In the genomic region with DNA sequence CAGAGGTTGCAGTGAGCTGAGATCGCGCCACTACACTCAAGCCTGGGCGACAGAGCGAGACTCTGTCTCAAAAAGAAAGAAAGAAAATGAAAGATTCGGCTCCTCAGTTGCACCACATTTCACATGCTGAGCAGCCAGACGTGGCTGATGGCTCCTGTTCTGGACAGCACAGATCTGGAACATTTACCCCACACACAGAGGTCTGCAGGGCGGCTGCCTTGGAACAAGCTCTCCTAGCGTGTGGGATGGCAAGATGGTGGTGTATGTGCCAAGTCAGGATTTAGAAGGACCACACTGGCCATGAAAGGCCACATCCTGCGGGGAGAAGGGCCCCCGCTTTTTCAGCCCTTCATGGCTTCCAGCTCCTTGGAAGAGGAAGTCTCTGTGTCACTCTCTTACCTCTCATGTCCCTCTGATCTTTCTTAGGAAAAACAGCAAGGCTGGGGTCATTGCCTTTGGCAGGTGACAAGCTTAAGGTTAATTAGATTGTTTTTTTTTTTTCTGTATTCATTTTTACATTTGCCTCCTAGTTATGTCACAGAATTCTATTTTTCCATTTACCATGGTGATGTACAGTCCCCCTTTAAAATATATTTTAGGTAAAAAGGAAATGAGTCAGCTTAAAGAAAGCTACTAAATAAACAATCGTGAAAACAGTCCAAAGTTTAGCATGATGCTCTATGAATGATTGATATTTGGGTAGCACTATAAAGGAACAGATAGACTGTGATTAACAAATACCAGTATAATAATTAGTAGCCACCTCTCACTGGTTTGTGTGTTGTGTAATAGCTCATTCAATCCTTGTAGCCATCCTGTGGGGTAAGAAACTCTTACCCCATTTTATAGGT, we compare ENCODE assay signal across 18 cellular contexts.
DNase-seq lines count a peak whose midpoint lies in the region; ATAC-seq, FAIRE-seq and TF ChIP-seq lines count a peak whose summit lies in the region.
"Had no signal": no experiment of that assay in that cellular context is flagged by ENCODE, and none has a peak within 500 bp of the region (broad histone marks: within the 10 kb centered on the region; RNA-seq: fewer than 3 reads in every experiment).

No MANE protein-coding gene starts in this region.

- peak; percentile 9 for DNase-seq in A673 (ENCODE audit: low spot score)
- DNase-seq in H54 (ENCODE audit: insufficient read length, low spot score) = peak; percentile 35
- DNase-seq in RWPE2 (ENCODE audit: low spot score) = no peak
- DNase-seq in fibroblast of pulmonary artery (ENCODE audit: low read depth) = peak; percentile 33
- DNase-seq in NCI-H1105 (lab: John Stamatoyannopoulos, UW) = no peak
- DNase-seq in stomach = no peak
- DNase-seq: activated CD4-positive, alpha-beta memory T cell treated with anti-CD3 and anti-CD28 coated beads, Interleukin-2, amount 10 ng/mL, durations not matched to agents 7 days and 5 days; DMS79; effector CD4-positive, alpha-beta T cell; mucosa of descending colon; NCI-H2029; SJCRH30; substantia nigra had no signal

- intact Hi-C loops in A673 (cut with micrococcal nuclease; ENCODE audit: unreplicated experiment) = loop anchor here (1.0 kb wide), 1 partner anchor 9 kb away; no protein-coding TSS in a partner anchor
- intact Hi-C loops in stomach (cut with DNase I; ENCODE audit: low total_unique reads) = no loop called here

- BruUV-seq in A673 (replicated peaks; lab: Mats Ljungman, UMichigan) = no TSS peak

- TF ChIP-seq EP300 in stomach (IDR thresholded peaks at IDR 0.05) = no peak

- POLR2A ChIA-PET in A673 (lab: Charles Lee; ENCODE audit: low non-redundant PET) = no interaction called here

- H3K9me3 ChIP-seq in A673 (ENCODE audit: low read depth, low read length, poor library complexity, severe bottlenecking) (no peaks in the 10 kb centered on the region), RWPE2 (ENCODE audit: severe bottlenecking) (no peaks in the 10 kb centered on the region), stomach (no peaks in the 10 kb centered on the region)
- H3K9me3 ChIP-seq: mucosa of descending colon, SJCRH30 had no signal

- H3K27ac ChIP-seq in A673 (ENCODE audit: low read depth, low read length, poor library complexity, severe bottlenecking) (no peak overlapping the region), RWPE2 (ENCODE audit: poor library complexity, severe bottlenecking) (no peak overlapping the region), stomach (no peak overlapping the region)
- H3K27ac ChIP-seq: SJCRH30 had no signal

- no peak for FAIRE-seq in H54 (lab: Jason Lieb, UNC)
- FAIRE-seq: A204.1, frontal cortex, islet of Langerhans had no signal

- ATAC-seq in RWPE2 (ENCODE audit: low read depth) (peak; percentile 62; the same call in 2 of the 3 replicates), GM18519 (IDR thresholded peaks at IDR 0.05; ENCODE audit: low FRiP score, unreplicated experiment) (no peak), HG03135 (IDR thresholded peaks at IDR 0.05; ENCODE audit: unreplicated experiment) (no peak)
- ATAC-seq: mucosa of descending colon had no signal

- no peak for TF ChIP-seq POLR2A in H54 (IDR thresholded peaks at IDR 0.05; ENCODE audit: low read depth, low read length)
- TF ChIP-seq POLR2A in stomach (IDR thresholded peaks at IDR 0.05) = no peak

- H3K4me1 ChIP-seq in A673 (ENCODE audit: insufficient read depth, low read length, poor library complexity, severe bottlenecking) (peaks cover 18% of the 10 kb centered on the region), RWPE2 (ENCODE audit: insufficient read depth, poor library complexity, severe bottlenecking) (no peaks in the 10 kb centered on the region), stomach (no peaks in the 10 kb centered on the region)
- H3K4me1 ChIP-seq: SJCRH30 had no signal

- H3K36me3 ChIP-seq in A673 (ENCODE audit: insufficient read depth, low read length, poor library complexity, severe bottlenecking) = no peaks in the 10 kb centered on the region
- no peaks in the 10 kb centered on the region for H3K36me3 ChIP-seq in RWPE2 (ENCODE audit: low read depth)
- peaks cover 6 to 21% (median 15%) of the 10 kb centered on the region in 4 donors for H3K36me3 ChIP-seq in stomach
- H3K36me3 ChIP-seq: SJCRH30 had no signal

- TF ChIP-seq CTCF in A673 (conservative IDR thresholded peaks at IDR 0.05; ENCODE audit: low read depth, low read length) (no peak), RWPE2 (IDR thresholded peaks at IDR 0.05; ENCODE audit: poor library complexity, severe bottlenecking) (no peak), fibroblast of pulmonary artery (IDR thresholded peaks at IDR 0.05; ENCODE audit: low read length, missing control alignments) (no peak), stomach (IDR thresholded peaks at IDR 0.05) (no peak)

- H3K27me3 ChIP-seq in A673 (replicated peaks; ENCODE audit: insufficient read depth, low read depth, low read length, poor library complexity) (peaks cover 51% of the 10 kb centered on the region), RWPE2 (ENCODE audit: insufficient read depth, poor library complexity, severe bottlenecking) (no peaks in the 10 kb centered on the region), stomach (no peaks in the 10 kb centered on the region)
- H3K27me3 ChIP-seq: SJCRH30 had no signal

- H3K4me3 ChIP-seq in A673 (ENCODE audit: low read depth, low read length, poor library complexity, severe bottlenecking) = no peak overlapping the region
- no peak overlapping the region for H3K4me3 ChIP-seq in RWPE2 (ENCODE audit: severe bottlenecking)
- H3K4me3 ChIP-seq in fibroblast of pulmonary artery (replicated peaks; ENCODE audit: low read depth, low read length) = no peak overlapping the region
- no peak overlapping the region for H3K4me3 ChIP-seq in stomach
- H3K4me3 ChIP-seq: mucosa of descending colon, SJCRH30 had no signal

- CTCF ChIA-PET in A673 (lab: Charles Lee) = no interaction called here

- 76 to 85% (median 82%) methylated on average over 10 to 11 of the region's 11 CpGs for WGBS in stomach, 5 donors

Comparison
In these comparisons a context has a peak if more than half of its experiments do, and no peak if none do; other contexts are left out.
1. DNase-seq: peak in A673 (single experiment), H54 (single experiment) and fibroblast of pulmonary artery (single experiment); none in RWPE2 (single experiment), NCI-H1105 (single experiment) and stomach (single experiment).